In the genomic region with DNA sequence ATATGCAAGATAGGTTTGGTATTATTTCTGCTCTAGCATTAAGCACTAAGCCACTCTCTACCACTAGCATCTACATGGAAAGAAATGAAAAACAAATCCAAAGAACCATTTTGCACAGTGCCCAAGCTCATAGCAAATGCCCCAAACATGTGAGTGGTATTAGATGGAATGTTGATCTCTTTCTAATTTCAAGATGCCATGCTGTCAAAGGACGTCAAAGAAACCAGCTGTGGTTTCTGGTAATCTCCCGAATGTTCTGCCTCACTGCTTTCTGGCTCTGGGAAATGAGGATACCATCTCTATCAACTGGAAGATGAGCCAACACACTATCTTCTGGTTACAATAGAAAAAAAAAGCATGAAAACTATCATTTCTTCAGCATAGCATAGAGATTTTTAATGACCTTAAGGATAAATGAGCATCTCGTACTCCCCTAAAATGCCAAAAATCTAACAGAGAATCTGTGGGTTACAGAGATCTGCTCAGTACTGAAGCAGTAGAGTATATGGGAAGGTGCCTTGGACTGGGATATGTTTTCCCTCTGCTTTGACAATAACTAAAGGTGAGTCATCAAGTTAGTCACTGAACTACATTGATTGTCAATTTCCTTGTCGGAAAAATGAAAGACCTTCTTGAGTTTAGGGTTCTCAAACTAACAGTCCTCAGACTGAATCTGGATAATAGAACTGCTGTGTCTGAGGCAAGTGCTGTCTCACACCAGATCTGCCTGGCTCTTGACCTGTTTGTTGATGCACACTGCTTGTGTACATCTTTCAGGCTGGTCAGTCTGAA, we compare ENCODE assay signal across 1 cellular context.
TF ChIP-seq lines count a peak whose summit lies in the region.

No MANE protein-coding gene starts in this region.

TF ChIP-seq in HCT116, 20 proteins besides CTCF, POLR2A, EP300 and RAD21 (continued from another document):
- TF ChIP-seq, protein P1, sequence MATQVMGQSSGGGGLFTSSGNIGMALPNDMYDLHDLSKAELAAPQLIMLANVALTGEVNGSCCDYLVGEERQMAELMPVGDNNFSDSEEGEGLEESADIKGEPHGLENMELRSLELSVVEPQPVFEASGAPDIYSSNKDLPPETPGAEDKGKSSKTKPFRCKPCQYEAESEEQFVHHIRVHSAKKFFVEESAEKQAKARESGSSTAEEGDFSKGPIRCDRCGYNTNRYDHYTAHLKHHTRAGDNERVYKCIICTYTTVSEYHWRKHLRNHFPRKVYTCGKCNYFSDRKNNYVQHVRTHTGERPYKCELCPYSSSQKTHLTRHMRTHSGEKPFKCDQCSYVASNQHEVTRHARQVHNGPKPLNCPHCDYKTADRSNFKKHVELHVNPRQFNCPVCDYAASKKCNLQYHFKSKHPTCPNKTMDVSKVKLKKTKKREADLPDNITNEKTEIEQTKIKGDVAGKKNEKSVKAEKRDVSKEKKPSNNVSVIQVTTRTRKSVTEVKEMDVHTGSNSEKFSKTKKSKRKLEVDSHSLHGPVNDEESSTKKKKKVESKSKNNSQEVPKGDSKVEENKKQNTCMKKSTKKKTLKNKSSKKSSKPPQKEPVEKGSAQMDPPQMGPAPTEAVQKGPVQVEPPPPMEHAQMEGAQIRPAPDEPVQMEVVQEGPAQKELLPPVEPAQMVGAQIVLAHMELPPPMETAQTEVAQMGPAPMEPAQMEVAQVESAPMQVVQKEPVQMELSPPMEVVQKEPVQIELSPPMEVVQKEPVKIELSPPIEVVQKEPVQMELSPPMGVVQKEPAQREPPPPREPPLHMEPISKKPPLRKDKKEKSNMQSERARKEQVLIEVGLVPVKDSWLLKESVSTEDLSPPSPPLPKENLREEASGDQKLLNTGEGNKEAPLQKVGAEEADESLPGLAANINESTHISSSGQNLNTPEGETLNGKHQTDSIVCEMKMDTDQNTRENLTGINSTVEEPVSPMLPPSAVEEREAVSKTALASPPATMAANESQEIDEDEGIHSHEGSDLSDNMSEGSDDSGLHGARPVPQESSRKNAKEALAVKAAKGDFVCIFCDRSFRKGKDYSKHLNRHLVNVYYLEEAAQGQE (IDR thresholded peaks at IDR 0.05; ENCODE audit: low read depth) = no peak
